ENCODE assay signal across 24 cellular contexts in genomic region chr6:149286905-149287304, GRCh38.
"Had no signal": no experiment of that assay in that cellular context is flagged by ENCODE, and none has a peak within 500 bp of the region (broad histone marks: within the 10 kb centered on the region; RNA-seq: fewer than 3 reads in every experiment).

No MANE protein-coding gene starts in this region.

- H3K4me3 Mint-ChIP-seq: naive B cell; natural killer cell treated with Interleukin-12 subunit alpha and Interleukin-12 subunit beta and Interleukin-15 and Interleukin-18, amount 100 ng/mL, for 72 hours; stimulated activated memory B cell treated with anti-CD40 and anti-IgM and Interleukin-4, amounts not matched to agents 10 μg/mL and 1 μg/mL and 100 μg/mL, for 72 hours; stimulated activated naive CD8-positive, alpha-beta T cell treated with anti-CD3 and anti-CD28 coated beads, Interleukin-15, amount 100 ng/mL, for 72 hours; type B pancreatic cell had no signal

- H3K9me3 ChIP-seq: lower lobe of right lung, ovary, right atrium auricular region, right lobe of liver, tibial nerve, uterus had no signal

- H3K4me1 Mint-ChIP-seq: naive B cell had no signal

- ATAC-seq: left cardiac atrium; left lobe of liver; lower lobe of right lung; natural killer cell treated with Interleukin-12 subunit alpha and Interleukin-12 subunit beta and Interleukin-15 and Interleukin-18, amount 100 ng/mL, for 72 hours; right lobe of liver; stimulated activated memory B cell treated with anti-CD40 and anti-IgM and Interleukin-4, amounts not matched to agents 10 μg/mL and 1 μg/mL and 100 μg/mL, for 72 hours; stimulated activated naive CD8-positive, alpha-beta T cell treated with anti-CD3 and anti-CD28 coated beads, Interleukin-15, amount 100 ng/mL, for 72 hours had no signal

- H3K36me3 ChIP-seq: lower lobe of right lung, ovary, right atrium auricular region, right lobe of liver, tibial nerve, uterus had no signal

- DNase-seq: islet precursor cell; left cardiac atrium; lower lobe of right lung; mammary epithelial cell; mesenchymal stem cell; naive B cell; ovary; right lobe of liver; stimulated activated CD4-positive, alpha-beta T cell treated with anti-CD3 and anti-CD28 coated beads, Interleukin-1b, Interleukin-23, amount 100 ng/mL, for 48 hours; stimulated activated CD4-positive, alpha-beta T cell treated with anti-CD3 and anti-CD28 coated beads, Interleukin-2, amount 100 ng/mL, for 48 hours; stimulated activated CD4-positive, alpha-beta T cell treated with anti-CD3 and anti-CD28 coated beads, Interleukin-4, amount 100 ng/mL, for 4 hours; stimulated activated CD8-positive, alpha-beta memory T cell treated with anti-CD3 and anti-CD28 coated beads, Interleukin-4, amount 100 ng/mL, for 48 hours; stimulated activated naive CD4-positive, alpha-beta T cell treated with Interleukin-2 at 50 U/mL for 16 hours; stimulated activated naive CD8-positive, alpha-beta T cell treated with anti-CD3 and anti-CD28 coated beads, Interleukin-15, amount 100 ng/mL, for 72 hours; substantia nigra; uterus had no signal

- H3K27ac Mint-ChIP-seq: naive B cell; natural killer cell treated with Interleukin-12 subunit alpha and Interleukin-12 subunit beta and Interleukin-15 and Interleukin-18, amount 100 ng/mL, for 72 hours; progenitor cell of endocrine pancreas; stimulated activated memory B cell treated with anti-CD40 and anti-IgM and Interleukin-4, amounts not matched to agents 10 μg/mL and 1 μg/mL and 100 μg/mL, for 72 hours; stimulated activated naive CD8-positive, alpha-beta T cell treated with anti-CD3 and anti-CD28 coated beads, Interleukin-15, amount 100 ng/mL, for 72 hours; type B pancreatic cell had no signal

- H3K4me2 ChIP-seq: smooth muscle cell had no signal

- H3K4me3 ChIP-seq: lower lobe of right lung, ovary, right atrium auricular region, right lobe of liver, smooth muscle cell, tibial nerve, uterus had no signal

- H3K27me3 Mint-ChIP-seq: naive B cell; stimulated activated memory B cell treated with anti-CD40 and anti-IgM and Interleukin-4, amounts not matched to agents 10 μg/mL and 1 μg/mL and 100 μg/mL, for 72 hours; stimulated activated naive CD8-positive, alpha-beta T cell treated with anti-CD3 and anti-CD28 coated beads, Interleukin-15, amount 100 ng/mL, for 72 hours; type B pancreatic cell had no signal

- H3K27ac ChIP-seq: lower lobe of right lung, ovary, right atrium auricular region, right lobe of liver, tibial nerve, uterus had no signal

- H3K36me3 Mint-ChIP-seq: naive B cell; natural killer cell treated with Interleukin-12 subunit alpha and Interleukin-12 subunit beta and Interleukin-15 and Interleukin-18, amount 100 ng/mL, for 72 hours; stimulated activated memory B cell treated with anti-CD40 and anti-IgM and Interleukin-4, amounts not matched to agents 10 μg/mL and 1 μg/mL and 100 μg/mL, for 72 hours; type B pancreatic cell had no signal

- H3K9me3 Mint-ChIP-seq: naive B cell; natural killer cell treated with Interleukin-12 subunit alpha and Interleukin-12 subunit beta and Interleukin-15 and Interleukin-18, amount 100 ng/mL, for 72 hours; stimulated activated memory B cell treated with anti-CD40 and anti-IgM and Interleukin-4, amounts not matched to agents 10 μg/mL and 1 μg/mL and 100 μg/mL, for 72 hours; stimulated activated naive CD8-positive, alpha-beta T cell treated with anti-CD3 and anti-CD28 coated beads, Interleukin-15, amount 100 ng/mL, for 72 hours; type B pancreatic cell had no signal

- H3K4me1 ChIP-seq: lower lobe of right lung, right atrium auricular region, right lobe of liver, tibial nerve, uterus had no signal

- H3K27me3 ChIP-seq: ovary, right atrium auricular region, right lobe of liver, tibial nerve, uterus had no signal
